11 cellular contexts compared by ENCODE assay signal in genomic region chr10:7444576-7445226, GRCh38.
DNase-seq lines count a peak whose midpoint lies in the region; ATAC-seq and TF ChIP-seq lines count a peak whose summit lies in the region.
"Had no signal": no experiment of that assay in that cellular context is flagged by ENCODE, and none has a peak within 500 bp of the region (broad histone marks: within the 10 kb centered on the region; RNA-seq: fewer than 3 reads in every experiment).

No MANE protein-coding gene starts in this region.

- H3K36me3 Mint-ChIP-seq in stimulated activated effector memory CD8-positive, alpha-beta T cell treated with anti-CD3 and anti-CD28 coated beads, Interleukin-12 subunit alpha, Interleukin-12 subunit beta, amount 100 ng/mL, for 72 hours = no peaks in the 10 kb centered on the region
- H3K36me3 Mint-ChIP-seq in activated naive CD4-positive, alpha-beta T cell treated with anti-CD3 and anti-CD28 coated beads, Interleukin-2, amount 10 ng/mL, durations not matched to agents 7 days and 5 days = peaks cover 1% of the 10 kb centered on the region

- CTCF ChIA-PET in activated naive CD4-positive, alpha-beta T cell treated with anti-CD3 and anti-CD28 coated beads, Interleukin-2, amount 10 ng/mL, durations not matched to agents 7 days and 5 days (lab: Charles Lee) = interaction anchor here (1.6 kb wide), 1 partner anchor 526 kb away, joined by 3 read pairs; no protein-coding TSS in a partner anchor

- peaks cover 7% of the 10 kb centered on the region for H3K4me1 Mint-ChIP-seq in stimulated activated effector memory CD8-positive, alpha-beta T cell treated with anti-CD3 and anti-CD28 coated beads, Interleukin-12 subunit alpha, Interleukin-12 subunit beta, amount 100 ng/mL, for 72 hours
- H3K4me1 Mint-ChIP-seq in activated naive CD4-positive, alpha-beta T cell treated with anti-CD3 and anti-CD28 coated beads, Interleukin-2, amount 10 ng/mL, durations not matched to agents 7 days and 5 days = no peaks in the 10 kb centered on the region

- peaks cover 13% of the 10 kb centered on the region for H3K9me3 Mint-ChIP-seq in stimulated activated effector memory CD8-positive, alpha-beta T cell treated with anti-CD3 and anti-CD28 coated beads, Interleukin-12 subunit alpha, Interleukin-12 subunit beta, amount 100 ng/mL, for 72 hours
- peaks cover 19% of the 10 kb centered on the region for H3K9me3 Mint-ChIP-seq in activated naive CD4-positive, alpha-beta T cell treated with anti-CD3 and anti-CD28 coated beads, Interleukin-2, amount 10 ng/mL, durations not matched to agents 7 days and 5 days

- TF ChIP-seq CTCF in GM20000 (IDR thresholded peaks at IDR 0.05; ENCODE audit: extremely low read depth, missing control alignments) = no peak

- H3K27ac Mint-ChIP-seq in stimulated activated effector memory CD8-positive, alpha-beta T cell treated with anti-CD3 and anti-CD28 coated beads, Interleukin-12 subunit alpha, Interleukin-12 subunit beta, amount 100 ng/mL, for 72 hours = peak overlapping the region; percentile 56
- no peak overlapping the region for H3K27ac Mint-ChIP-seq in activated naive CD4-positive, alpha-beta T cell treated with anti-CD3 and anti-CD28 coated beads, Interleukin-2, amount 10 ng/mL, durations not matched to agents 7 days and 5 days

- no peak overlapping the region for H3K4me3 Mint-ChIP-seq in stimulated activated effector memory CD8-positive, alpha-beta T cell treated with anti-CD3 and anti-CD28 coated beads, Interleukin-12 subunit alpha, Interleukin-12 subunit beta, amount 100 ng/mL, for 72 hours
- H3K4me3 Mint-ChIP-seq in activated naive CD4-positive, alpha-beta T cell treated with anti-CD3 and anti-CD28 coated beads, Interleukin-2, amount 10 ng/mL, durations not matched to agents 7 days and 5 days = no peak overlapping the region

- peak; percentile 16 for DNase-seq in GM20000 (ENCODE audit: low spot score)
- DNase-seq in NOMO-1 (lab: John Stamatoyannopoulos, UW; ENCODE audit: unreplicated experiment in 2 of 2) = peak; percentile 68 to 84
- peak; percentile 86 for DNase-seq in globus pallidus (ENCODE audit: low spot score)
- DNase-seq in stimulated activated effector memory CD8-positive, alpha-beta T cell treated with anti-CD3 and anti-CD28 coated beads, Interleukin-12 subunit alpha, Interleukin-12 subunit beta, amount 100 ng/mL, for 72 hours (ENCODE audit: low spot score in 2 of 2) = no peak
- no peak for DNase-seq in activated naive CD4-positive, alpha-beta T cell treated with anti-CD3 and anti-CD28 coated beads, Interleukin-2, amount 10 ng/mL, durations not matched to agents 7 days and 5 days
- DNase-seq: NCI-H510A, psoas muscle had no signal

- H3K27me3 Mint-ChIP-seq in activated naive CD4-positive, alpha-beta T cell treated with anti-CD3 and anti-CD28 coated beads, Interleukin-2, amount 10 ng/mL, durations not matched to agents 7 days and 5 days = peaks cover 36% of the 10 kb centered on the region

- no peak for ATAC-seq in stimulated activated effector memory CD8-positive, alpha-beta T cell treated with anti-CD3 and anti-CD28 coated beads, Interleukin-12 subunit alpha, Interleukin-12 subunit beta, amount 100 ng/mL, for 72 hours
- no peak for ATAC-seq in GM19395 (IDR thresholded peaks at IDR 0.05; ENCODE audit: unreplicated experiment)
- no peak for ATAC-seq in HG02763 (IDR thresholded peaks at IDR 0.05; ENCODE audit: unreplicated experiment)
- ATAC-seq: K562, left colon, psoas muscle had no signal

Comparison
In these comparisons a context has a peak if more than half of its experiments do, and no peak if none do; other contexts are left out.
1. DNase-seq: peak in GM20000 (single experiment), NOMO-1 (2 of 2) and globus pallidus (single experiment); none in stimulated activated effector memory CD8-positive, alpha-beta T cell treated with anti-CD3 and anti-CD28 coated beads, Interleukin-12 subunit alpha, Interleukin-12 subunit beta, amount 100 ng/mL, for 72 hours (0 of 2) and activated naive CD4-positive, alpha-beta T cell treated with anti-CD3 and anti-CD28 coated beads, Interleukin-2, amount 10 ng/mL, durations not matched to agents 7 days and 5 days (single experiment).